In the genomic region with DNA sequence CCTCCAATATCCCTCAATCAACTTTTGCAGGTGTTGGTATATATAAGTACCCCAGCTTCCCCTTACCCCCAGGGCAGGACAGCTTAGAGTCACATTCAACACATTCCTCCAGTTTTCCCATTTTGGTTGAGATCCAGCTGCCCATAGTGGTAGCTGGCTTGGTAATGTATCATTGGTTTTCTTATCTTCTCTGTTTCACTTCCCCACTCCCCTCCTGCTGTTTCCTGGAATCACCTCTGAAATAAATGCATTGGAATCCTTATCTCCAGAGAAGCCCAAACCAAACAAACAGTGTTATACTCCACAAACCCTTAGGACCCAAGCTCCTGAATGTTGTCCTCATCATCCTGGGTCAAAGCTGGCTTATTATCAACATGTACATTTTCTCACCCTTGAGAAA, we compare ENCODE assay signal across 33 cellular contexts.
"Had no signal": no experiment of that assay in that cellular context is flagged by ENCODE, and none has a peak within 500 bp of the region (broad histone marks: within the 10 kb centered on the region; RNA-seq: fewer than 3 reads in every experiment).

No MANE protein-coding gene starts in this region.

- H3K27me3 ChIP-seq: adrenal gland, breast epithelium, foreskin keratinocyte, heart left ventricle, ovary, stomach, thyroid gland, upper lobe of left lung, vagina had no signal

- H3K27ac ChIP-seq: adrenal gland, breast epithelium, foreskin keratinocyte, heart left ventricle, ovary, skin epidermis, stomach, thyroid gland, upper lobe of left lung, vagina had no signal

- ATAC-seq: activated CD4-positive, alpha-beta T cell treated with anti-CD3 and anti-CD28 coated beads for 36 hours; esophagus mucosa; foreskin keratinocyte; heart left ventricle; left colon; naive thymus-derived CD4-positive, alpha-beta T cell; sciatic nerve; stimulated activated memory B cell treated with anti-CD40 and anti-IgM and Interleukin-4, amounts not matched to agents 10 μg/mL and 1 μg/mL and 100 μg/mL, for 72 hours had no signal

- H3K9me3 ChIP-seq: adrenal gland, breast epithelium, heart left ventricle, ovary, stomach, thyroid gland, upper lobe of left lung, vagina had no signal

- H3K4me1 ChIP-seq: adrenal gland, breast epithelium, foreskin keratinocyte, heart left ventricle, stomach, thyroid gland, upper lobe of left lung, vagina had no signal

- H3K4me3 ChIP-seq: adrenal gland, breast epithelium, heart left ventricle, ovary, skin epidermis, stomach, thyroid gland, upper lobe of left lung, vagina had no signal

- DNase-seq: activated CD4-positive, alpha-beta T cell treated with anti-CD3 and anti-CD28 coated beads for 36 hours; activated CD4-positive, alpha-beta T cell treated with anti-CD3 and anti-CD28 coated beads, Interleukin-2, amount 50 U/mL, for 4 hours; activated CD4-positive, CD25-positive, alpha-beta regulatory T cell; activated CD8-positive, alpha-beta memory T cell treated with anti-CD3 and anti-CD28 coated beads for 24 hours; activated effector memory CD4-positive, alpha-beta T cell treated with anti-CD3 and anti-CD28 coated beads, Interleukin-2, amount 50 U/mL, for 16 hours; activated naive CD4-positive, alpha-beta T cell treated with anti-CD3 and anti-CD28 coated beads for 36 hours; activated naive CD8-positive, alpha-beta T cell treated with anti-CD3 and anti-CD28 coated beads for 36 hours; adrenal gland; aorta; central memory CD4-positive, alpha-beta T cell; endodermal cell; foreskin keratinocyte; heart left ventricle; hypothalamus; immature natural killer cell; kidney; left colon; mammary epithelial cell; midbrain; naive thymus-derived CD4-positive, alpha-beta T cell; ovary; stimulated activated CD4-positive, alpha-beta T cell treated with anti-CD3 and anti-CD28 coated beads, Interleukin-4, amount 100 ng/mL, for 4 hours; stimulated activated CD8-positive, alpha-beta memory T cell treated with anti-CD3 and anti-CD28 coated beads, Interleukin-4, amount 100 ng/mL, for 48 hours; stomach; T-helper 1 cell; thyroid gland; upper lobe of left lung had no signal

- H3K36me3 ChIP-seq: adrenal gland, breast epithelium, heart left ventricle, ovary, stomach, thyroid gland, upper lobe of left lung, vagina had no signal
